Comparison of ENCODE assay signal across 22 cellular contexts in the genomic region with DNA sequence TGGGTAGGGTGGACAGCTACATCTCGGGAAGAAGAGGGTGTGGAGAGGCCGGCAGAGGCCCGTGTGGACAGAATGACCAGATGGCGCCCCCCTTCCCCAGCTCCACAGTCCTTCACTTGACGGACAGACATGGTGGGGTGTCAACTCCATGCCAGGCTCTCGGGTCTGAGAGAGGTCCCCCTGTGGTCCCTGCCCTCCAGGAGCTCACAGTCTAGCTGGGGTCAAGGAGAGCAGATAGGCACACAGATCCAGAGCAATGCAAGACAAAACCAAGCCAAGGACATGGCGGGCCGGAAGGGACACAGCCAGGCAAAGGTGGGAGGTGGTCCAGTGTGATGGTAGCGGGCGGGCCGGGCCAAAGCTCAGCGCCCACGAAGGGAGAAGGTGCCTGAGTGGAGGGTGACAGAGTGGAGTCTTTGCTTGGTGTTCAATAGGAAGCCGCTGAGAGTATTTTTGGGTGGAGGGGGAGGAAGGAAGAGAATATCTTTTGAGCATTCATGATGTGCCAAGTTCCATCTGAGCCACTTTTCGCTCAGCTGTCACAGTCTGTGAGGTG.
"Had no signal": no experiment of that assay in that cellular context is flagged by ENCODE, and none has a peak within 500 bp of the region (broad histone marks: within the 10 kb centered on the region; RNA-seq: fewer than 3 reads in every experiment).

No MANE protein-coding gene starts in this region.

- H3K9me3 Mint-ChIP-seq: activated naive CD4-positive, alpha-beta T cell treated with anti-CD3 and anti-CD28 coated beads for 36 hours; activated naive CD8-positive, alpha-beta T cell treated with anti-CD3 and anti-CD28 coated beads, Interleukin-2, amount 50 U/mL, for 24 hours had no signal

- H3K27me3 ChIP-seq: body of pancreas, cardiac muscle cell, sigmoid colon, upper lobe of right lung had no signal

- H3K27ac ChIP-seq: body of pancreas, cardiac muscle cell, sigmoid colon, upper lobe of right lung had no signal

- H3K27me3 Mint-ChIP-seq: activated naive CD8-positive, alpha-beta T cell treated with anti-CD3 and anti-CD28 coated beads, Interleukin-2, amount 50 U/mL, for 24 hours had no signal

- H3K4me1 ChIP-seq: body of pancreas, sigmoid colon, upper lobe of right lung had no signal

- DNase-seq: activated CD4-positive, alpha-beta T cell treated with anti-CD3 and anti-CD28 coated beads, Interleukin-2, amount 50 U/mL, for 4 hours; activated effector memory CD4-positive, alpha-beta T cell treated with Interleukin-2 at 50 U/mL for 16 hours; activated naive CD8-positive, alpha-beta T cell treated with anti-CD3 and anti-CD28 coated beads, Interleukin-2, amount 50 U/mL, for 24 hours; activated T-cell treated with anti-CD3 and anti-CD28 coated beads, Interleukin-2, amount 50 U/mL, for 48 hours; body of pancreas; dermis blood vessel endothelial cell; effector memory CD4-positive, alpha-beta T cell; glutamatergic neuron; hypothalamus; left ventricle myocardium superior; mammary epithelial cell; sigmoid colon; stimulated activated CD4-positive, alpha-beta T cell treated with anti-CD3 and anti-CD28 coated beads, Interleukin-2, amount 100 ng/mL, for 48 hours; stimulated activated CD8-positive, alpha-beta memory T cell treated with anti-CD3 and anti-CD28 coated beads, Interleukin-4, amount 100 ng/mL, for 48 hours; stimulated activated naive CD8-positive, alpha-beta T cell treated with anti-CD3 and anti-CD28 coated beads, Interleukin-15, Interleukin-2, amounts not matched to agents 100 U/mL and 50 U/mL, for 24 hours; T-helper 9 cell had no signal

- H3K36me3 ChIP-seq: cardiac muscle cell, sigmoid colon, upper lobe of right lung had no signal

- H3K4me3 ChIP-seq: body of pancreas, cardiac muscle cell, sigmoid colon, smooth muscle cell, upper lobe of right lung had no signal

- ATAC-seq: activated naive CD8-positive, alpha-beta T cell treated with anti-CD3 and anti-CD28 coated beads, Interleukin-2, amount 50 U/mL, for 24 hours; body of pancreas; esophagus mucosa; left ventricle myocardium superior; SK-N-SH treated with all-trans-retinoic acid at 6 μM for 48 hours; stimulated activated naive CD8-positive, alpha-beta T cell treated with anti-CD3 and anti-CD28 coated beads, Interleukin-15, Interleukin-2, amounts not matched to agents 100 U/mL and 50 U/mL, for 24 hours; upper lobe of right lung had no signal

- H3K4me2 ChIP-seq: smooth muscle cell had no signal

- H3K4me3 Mint-ChIP-seq: activated naive CD4-positive, alpha-beta T cell treated with anti-CD3 and anti-CD28 coated beads for 36 hours; activated naive CD8-positive, alpha-beta T cell treated with anti-CD3 and anti-CD28 coated beads, Interleukin-2, amount 50 U/mL, for 24 hours had no signal

- H3K9me3 ChIP-seq: body of pancreas had no signal

- H3K27ac Mint-ChIP-seq: activated naive CD4-positive, alpha-beta T cell treated with anti-CD3 and anti-CD28 coated beads for 36 hours; activated naive CD8-positive, alpha-beta T cell treated with anti-CD3 and anti-CD28 coated beads, Interleukin-2, amount 50 U/mL, for 24 hours had no signal
